Comparison of ENCODE assay signal across 21 cellular contexts in genomic region chr3:111589303-111590095, GRCh38. TPM values are rescaled to one million over a fixed set of nuclear protein-coding genes. Genes with fewer than 3 reads are reported as not detected.
DNase-seq lines count a peak whose midpoint lies in the region; ATAC-seq, FAIRE-seq and TF ChIP-seq lines count a peak whose summit lies in the region.
"Had no signal": no experiment of that assay in that cellular context is flagged by ENCODE, and none has a peak within 500 bp of the region (broad histone marks: within the 10 kb centered on the region; RNA-seq: fewer than 3 reads in every experiment).

No MANE protein-coding gene starts in this region.

- H3K4me1 ChIP-seq in PC-9 (replicated peaks; ENCODE audit: insufficient read depth) = peaks cover 33% of the 10 kb centered on the region
- no peaks in the 10 kb centered on the region for H3K4me1 ChIP-seq in smooth muscle cell (ENCODE audit: low read depth)
- H3K4me1 ChIP-seq: sigmoid colon had no signal

- H3K9me3 ChIP-seq in PC-9 (ENCODE audit: insufficient read depth, low read depth) = no peaks in the 10 kb centered on the region; the same call in 1 of the 2 replicates
- H3K9me3 ChIP-seq in smooth muscle cell (replicated peaks; ENCODE audit: low read depth) = no peaks in the 10 kb centered on the region
- H3K9me3 ChIP-seq: sigmoid colon, upper lobe of left lung had no signal

- H4K20me1 ChIP-seq in PC-9 (ENCODE audit: insufficient read depth) (no peaks in the 10 kb centered on the region), smooth muscle cell (ENCODE audit: low read depth) (no peaks in the 10 kb centered on the region)

- peaks cover 20% of the 10 kb centered on the region for H3F3A ChIP-seq in PC-9 (ENCODE audit: insufficient read depth, low read depth)
- H3F3A ChIP-seq in smooth muscle cell (ENCODE audit: low read depth) = peaks cover 3% of the 10 kb centered on the region

- no TSS peak for BruUV-seq in PC-9 (replicated peaks; lab: Mats Ljungman, UMichigan)

- H3K9me3 Mint-ChIP-seq in activated T-cell treated with anti-CD3 and anti-CD28 coated beads, Interleukin-2, amount 50 U/mL, for 4 hours = peaks cover 8% of the 10 kb centered on the region
- no peaks in the 10 kb centered on the region for H3K9me3 Mint-ChIP-seq in effector memory CD8-positive, alpha-beta T cell

- no peak for ATAC-seq in activated T-cell treated with anti-CD3 and anti-CD28 coated beads, Interleukin-2, amount 50 U/mL, for 4 hours
- ATAC-seq in effector memory CD8-positive, alpha-beta T cell (replicated peaks) = no peak
- no peak for ATAC-seq in left colon
- ATAC-seq: GM23338, Panc1 had no signal

- intact Hi-C loops in PC-9 (cut with micrococcal nuclease; ENCODE audit: unreplicated experiment) = no loop called here
- intact Hi-C loops in left colon (cut with DNase I, micrococcal nuclease) = no loop called here

- DNase-seq in activated T-cell treated with anti-CD3 and anti-CD28 coated beads, Interleukin-2, amount 50 U/mL, for 4 hours = no peak
- no peak for DNase-seq in activated T-cell treated with anti-CD3 and anti-CD28 coated beads, Interleukin-2, amount 50 U/mL, for 48 hours
- DNase-seq in PC-9 = no peak
- DNase-seq in effector memory CD8-positive, alpha-beta T cell = no peak
- DNase-seq in smooth muscle cell (lab: John Stamatoyannopoulos, UW; ENCODE audit: unreplicated experiment) = no peak
- no peak for DNase-seq in GM19239 (ENCODE audit: insufficient read length, low spot score)
- no peak for DNase-seq in GM13977 (ENCODE audit: low spot score)
- no peak for DNase-seq in left colon
- DNase-seq: activated effector memory CD4-positive, alpha-beta T cell treated with Interleukin-2 at 50 U/mL for 16 hours; central memory CD4-positive, alpha-beta T cell; MM.1S; NCI-H2029; NCI-H526; occipital lobe; sigmoid colon; stimulated activated CD4-positive, alpha-beta T cell treated with anti-CD3 and anti-CD28 coated beads, Interleukin-4, amount 100 ng/mL, for 1 hour had no signal

- H2AFZ ChIP-seq in PC-9 (no peak overlapping the region), smooth muscle cell (ENCODE audit: low read depth) (no peak overlapping the region)
- H2AFZ ChIP-seq: GM23338 had no signal

- H3K27ac ChIP-seq in PC-9 (0 out of 2 replicates have a peak overlapping the region, but pooled peaks have one; percentile 10), smooth muscle cell (ENCODE audit: low read depth) (peak overlapping the region; percentile 68)
- H3K27ac ChIP-seq: sigmoid colon, upper lobe of left lung had no signal

- H3K27me3 ChIP-seq in PC-9 (ENCODE audit: insufficient read depth, low read depth) (no peaks in the 10 kb centered on the region), smooth muscle cell (ENCODE audit: low read depth) (no peaks in the 10 kb centered on the region)
- H3K27me3 ChIP-seq: sigmoid colon, upper lobe of left lung had no signal

- H3K79me2 ChIP-seq in PC-9 (ENCODE audit: low read depth) (no peaks in the 10 kb centered on the region), smooth muscle cell (ENCODE audit: low read depth) (no peaks in the 10 kb centered on the region)

- H3K4me3 ChIP-seq in PC-9 (no peak overlapping the region), smooth muscle cell (no peak overlapping the region)
- H3K4me3 ChIP-seq: GM23338, sigmoid colon, upper lobe of left lung had no signal

- H3K4me3 Mint-ChIP-seq in activated T-cell treated with anti-CD3 and anti-CD28 coated beads, Interleukin-2, amount 50 U/mL, for 4 hours = peak overlapping the region; percentile 37
- H3K4me3 Mint-ChIP-seq in effector memory CD8-positive, alpha-beta T cell = no peak overlapping the region
- H3K4me3 Mint-ChIP-seq: GM23338 had no signal

- no peaks in the 10 kb centered on the region for H3K36me3 ChIP-seq in PC-9 (ENCODE audit: low read depth)
- H3K36me3 ChIP-seq in smooth muscle cell (ENCODE audit: low read depth) = no peaks in the 10 kb centered on the region
- H3K36me3 ChIP-seq: sigmoid colon, upper lobe of left lung had no signal

- peaks cover 60% of the 10 kb centered on the region for H3K4me1 Mint-ChIP-seq in activated T-cell treated with anti-CD3 and anti-CD28 coated beads, Interleukin-2, amount 50 U/mL, for 4 hours (ENCODE audit: low read depth)
- peaks cover 17 to 37% of the 10 kb centered on the region in 2 donors for H3K4me1 Mint-ChIP-seq in effector memory CD8-positive, alpha-beta T cell (ENCODE audit: low read depth in 2 of 2)
- H3K4me1 Mint-ChIP-seq: GM23338 had no signal

- POLR2A ChIA-PET in PC-9 (lab: Charles Lee; ENCODE audit: unreplicated experiment) = interaction anchor here (0.7 kb wide), 2 partner anchors 12 to 26 kb away, joined by 3 to 4 read pairs; no protein-coding TSS in a partner anchor

- no peak overlapping the region for H3K9ac ChIP-seq in smooth muscle cell (ENCODE audit: low read depth)

- WGBS in smooth muscle cell (ENCODE audit: low lambda C conversion rate) = 60% methylated on average over 2 of the region's 2 CpGs

- FAIRE-seq in GM19239 (lab: Jason Lieb, UNC) = no peak
- FAIRE-seq: endometrium, islet of Langerhans had no signal

- CTCF ChIA-PET in PC-9 (lab: Charles Lee) = interaction anchor here (0.6 to 2.1 kb wide), 3 partner anchors 11 to 1905 kb away, joined by 3 to 10 read pairs (median 6); no protein-coding TSS in a partner anchor

- H3K27ac Mint-ChIP-seq in effector memory CD8-positive, alpha-beta T cell = peak overlapping the region; percentile 49 to 89
- H3K27ac Mint-ChIP-seq: GM23338 had no signal

- TF ChIP-seq CTCF in PC-9 (conservative IDR thresholded peaks at IDR 0.05) = no peak
- no peak for TF ChIP-seq CTCF in smooth muscle cell (IDR thresholded peaks at IDR 0.05; ENCODE audit: borderline replicate concordance, insufficient read depth, poor library complexity, severe bottlenecking)
- TF ChIP-seq CTCF in GM13977 (IDR thresholded peaks at IDR 0.05; ENCODE audit: extremely low read depth, insufficient read depth, missing control alignments) = no peak

- H3K27me3 Mint-ChIP-seq in activated T-cell treated with anti-CD3 and anti-CD28 coated beads, Interleukin-2, amount 50 U/mL, for 4 hours (ENCODE audit: low read depth) = no peaks in the 10 kb centered on the region
- no peaks in the 10 kb centered on the region for H3K27me3 Mint-ChIP-seq in effector memory CD8-positive, alpha-beta T cell

- no peaks in the 10 kb centered on the region for H3K9me2 ChIP-seq in PC-9 (ENCODE audit: insufficient read depth)

- H3K4me2 ChIP-seq in PC-9 = no peak overlapping the region
- peak overlapping the region; percentile 41 for H3K4me2 ChIP-seq in smooth muscle cell
- H3K4me2 ChIP-seq: GM23338 had no signal

- in situ Hi-C loops in GM13977 (cut with MboI; ENCODE audit: low pct_unique_long_range_greater_than_20kb, low sequenced_read_pairs, unreplicated experiment) = no loop called here

- peaks cover 60% of the 10 kb centered on the region for H3K36me3 Mint-ChIP-seq in activated T-cell treated with anti-CD3 and anti-CD28 coated beads, Interleukin-2, amount 50 U/mL, for 4 hours (ENCODE audit: insufficient read depth)
- peaks cover 44% of the 10 kb centered on the region for H3K36me3 Mint-ChIP-seq in effector memory CD8-positive, alpha-beta T cell (ENCODE audit: insufficient read depth)

RNA-seq across cellular contexts. Expression of gene ZBED2, which starts 5.6 kb away (rescaled TPM):
- total RNA-seq in activated T-cell treated with anti-CD3 and anti-CD28 coated beads, Interleukin-2, amount 50 U/mL, for 4 hours = 100 to 1,000 TPM; 180 to 336 (median 325) TPM
- total RNA-seq in PC-9 (2021) = 45.1 and 54.7 TPM in 2 replicates
- total RNA-seq in smooth muscle cell = 9.2 and 11.9 TPM in 2 replicates
- polyA plus RNA-seq in smooth muscle cell = 2.4 and 17.0 TPM in 2 replicates
- not detected for total RNA-seq in left colon
- total RNA-seq: GM23338, occipital lobe, sigmoid colon had no signal
- polyA plus RNA-seq: GM23338 had no signal

RNA-seq across cellular contexts. Expression of gene CD96, which starts 47.5 kb away (rescaled TPM):
- total RNA-seq in activated T-cell treated with anti-CD3 and anti-CD28 coated beads, Interleukin-2, amount 50 U/mL, for 4 hours = 10 to 100 TPM; 21.4 to 28.3 (median 25.2) TPM
- total RNA-seq in PC-9 (2021) (0.11 and 0.20 TPM in 2 replicates), smooth muscle cell (0.09 TPM in 2 replicates), left colon (1 to 10 TPM; 3.3 to 4.3 TPM)
- polyA plus RNA-seq in smooth muscle cell = 0.33 and 0.46 TPM in 2 replicates
- total RNA-seq: GM23338, occipital lobe had no signal

Comparison
In these comparisons a context has a peak if more than half of its experiments do, and no peak if none do; other contexts are left out.
1. RNA of gene CD96, which starts 47.5 kb away (total RNA-seq): 21.4 to 28.3 TPM in activated T-cell treated with anti-CD3 and anti-CD28 coated beads, Interleukin-2, amount 50 U/mL, for 4 hours; 3.3 to 4.3 TPM in left colon, 0.11 to 0.20 TPM in PC-9 and 0.09 TPM in smooth muscle cell; every median in the first group is over 4 times any median in the second.